In the genomic region with DNA sequence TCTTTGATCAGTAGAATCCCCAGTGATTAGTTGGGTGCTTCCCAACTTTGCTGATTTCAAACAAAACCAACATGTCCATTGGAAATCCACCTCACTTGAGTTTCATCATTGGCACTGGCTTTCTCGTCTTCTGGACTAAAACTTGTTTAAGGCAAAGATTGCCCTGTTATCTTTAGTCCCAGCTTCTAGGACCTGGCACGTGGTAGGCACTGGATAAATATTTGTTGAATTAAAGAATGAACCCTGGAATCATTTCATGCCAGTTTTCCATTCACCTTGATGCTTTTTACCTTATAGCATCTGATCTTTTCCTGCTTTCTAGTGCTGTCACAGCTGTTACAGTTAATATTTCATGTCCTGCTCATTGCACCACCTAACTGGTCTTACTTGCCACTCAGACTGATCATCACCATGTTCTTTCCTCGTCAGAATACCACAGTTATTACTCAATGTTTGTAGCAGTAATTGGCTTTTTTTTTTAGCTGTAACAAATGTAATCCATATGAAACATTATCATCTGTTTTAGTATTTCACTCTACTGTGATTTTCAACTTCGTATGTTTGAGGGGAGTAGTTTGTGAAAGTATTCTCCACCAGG, we compare ENCODE assay signal across 8 cellular contexts. TPM values are rescaled to one million over a fixed set of nuclear protein-coding genes. Genes with fewer than 3 reads are reported as not detected.
DNase-seq lines count a peak whose midpoint lies in the region; ATAC-seq, FAIRE-seq and TF ChIP-seq lines count a peak whose summit lies in the region.

No MANE protein-coding gene starts in this region.

- ATAC-seq in CD4-positive, alpha-beta T cell (ENCODE audit: poor library complexity) = no peak
- ATAC-seq in activated naive CD8-positive, alpha-beta T cell treated with anti-CD3 and anti-CD28 coated beads, Interleukin-2, amount 50 U/mL, for 24 hours = no peak
- no peak for ATAC-seq in GM18909 (IDR thresholded peaks at IDR 0.05; ENCODE audit: poor library complexity, unreplicated experiment)
- ATAC-seq in GM21576 (IDR thresholded peaks at IDR 0.05; ENCODE audit: unreplicated experiment) = no peak

- intact Hi-C loops in CD4-positive, alpha-beta T cell (cut with DNase I, micrococcal nuclease) = no loop called here
- intact Hi-C loops in kidney (cut with DNase I) = no loop called here

- WGBS in HUES64 = 54% methylated on average over 3 of the region's 4 CpGs

- H3K36me3 ChIP-seq in HUES64 (ENCODE audit: insufficient read depth, low read length) (peaks cover 6% of the 10 kb centered on the region; the same call in 1 of the 2 replicates), kidney (ENCODE audit: control insufficient read depth in 1 of 2, insufficient read depth in 2 of 2, low read length in 2 of 2) (no peaks in the 10 kb centered on the region)

- no peaks in the 10 kb centered on the region for H3K27me3 ChIP-seq in CD4-positive, alpha-beta T cell (ENCODE audit: control insufficient read depth, insufficient read depth, low read length)
- H3K27me3 ChIP-seq in HUES64 (ENCODE audit: insufficient read depth, low read length) = no peaks in the 10 kb centered on the region

- peak overlapping the region; percentile 97 for H3K4me3 Mint-ChIP-seq in CD4-positive, alpha-beta T cell
- H3K4me3 Mint-ChIP-seq in activated naive CD8-positive, alpha-beta T cell treated with anti-CD3 and anti-CD28 coated beads, Interleukin-2, amount 50 U/mL, for 24 hours = peak overlapping the region; percentile 96
- H3K4me3 Mint-ChIP-seq in type B pancreatic cell = peak overlapping the region; percentile 98

- H3K9ac ChIP-seq in HUES64 (ENCODE audit: low read depth, low read length) (peak overlapping the region; percentile 89; the same call in 1 of the 2 replicates), kidney (ENCODE audit: low read length in 2 of 2) (peak overlapping the region; percentile 75)

- CTCF ChIA-PET in CD4-positive, alpha-beta T cell (lab: Charles Lee) = interaction anchor here (1.2 kb wide), 1 partner anchor 12 kb away, joined by 3 read pairs; no protein-coding TSS in a partner anchor

- no peaks in the 10 kb centered on the region for H3K9me3 ChIP-seq in CD4-positive, alpha-beta T cell (ENCODE audit: control insufficient read depth, low read length)
- H3K9me3 ChIP-seq in HUES64 (ENCODE audit: insufficient read depth, low read depth, low read length) (no peaks in the 10 kb centered on the region), kidney (ENCODE audit: control insufficient read depth in 1 of 2, low read length in 2 of 2) (no peaks in the 10 kb centered on the region)

- H3K36me3 Mint-ChIP-seq in CD4-positive, alpha-beta T cell (ENCODE audit: low read depth) = peaks cover 20% of the 10 kb centered on the region
- H3K36me3 Mint-ChIP-seq in activated naive CD8-positive, alpha-beta T cell treated with anti-CD3 and anti-CD28 coated beads, Interleukin-2, amount 50 U/mL, for 24 hours (ENCODE audit: low read depth) = peaks cover 32% of the 10 kb centered on the region
- peaks cover 5% of the 10 kb centered on the region for H3K36me3 Mint-ChIP-seq in type B pancreatic cell

- H3K4me3 ChIP-seq in HUES64 (ENCODE audit: low read length) = peak overlapping the region; percentile 98
- H3K4me3 ChIP-seq in kidney (ENCODE audit: low read length in 2 of 2) = peak overlapping the region; percentile 78 to 93

- peak overlapping the region; percentile 91 for H3K27ac Mint-ChIP-seq in CD4-positive, alpha-beta T cell
- peak overlapping the region; percentile 94 for H3K27ac Mint-ChIP-seq in activated naive CD8-positive, alpha-beta T cell treated with anti-CD3 and anti-CD28 coated beads, Interleukin-2, amount 50 U/mL, for 24 hours
- H3K27ac Mint-ChIP-seq in type B pancreatic cell = peak overlapping the region; percentile 73

- peaks cover 18% of the 10 kb centered on the region; the same call in 1 of the 2 replicates for H3K4me1 ChIP-seq in HUES64 (ENCODE audit: insufficient read depth, low read length)
- H3K4me1 ChIP-seq in kidney (ENCODE audit: control insufficient read depth in 1 of 2, insufficient read depth in 1 of 2, low read depth in 1 of 2, low read length in 2 of 2) = peaks cover 9 to 16% of the 10 kb centered on the region in 2 donors

- no peak overlapping the region for H3K27ac ChIP-seq in CD4-positive, alpha-beta T cell (ENCODE audit: low read depth, low read length)
- H3K27ac ChIP-seq in HUES64 (ENCODE audit: low read depth, low read length) (no peak overlapping the region), kidney (ENCODE audit: low read depth in 2 of 2, low read length in 2 of 2) (no peak overlapping the region)

- no peak for TF ChIP-seq CTCF in CD4-positive, alpha-beta T cell (IDR thresholded peaks at IDR 0.05)
- TF ChIP-seq CTCF in kidney (IDR thresholded peaks at IDR 0.05; ENCODE audit: borderline replicate concordance, extremely low read depth, insufficient read depth) (no peak), type B pancreatic cell (conservative IDR thresholded peaks at IDR 0.05) (no peak)

- FAIRE-seq in kidney (lab: Jason Lieb, UNC) = no peak

- H3K9me3 Mint-ChIP-seq in CD4-positive, alpha-beta T cell = no peaks in the 10 kb centered on the region
- H3K9me3 Mint-ChIP-seq in activated naive CD8-positive, alpha-beta T cell treated with anti-CD3 and anti-CD28 coated beads, Interleukin-2, amount 50 U/mL, for 24 hours = no peaks in the 10 kb centered on the region
- no peaks in the 10 kb centered on the region for H3K9me3 Mint-ChIP-seq in type B pancreatic cell

- DNase-seq in CD4-positive, alpha-beta T cell = no peak
- DNase-seq in activated naive CD8-positive, alpha-beta T cell treated with anti-CD3 and anti-CD28 coated beads, Interleukin-2, amount 50 U/mL, for 24 hours = no peak
- no peak for DNase-seq in kidney
- no peak for DNase-seq in type B pancreatic cell (ENCODE audit: extremely low spot score, unreplicated experiment)
- DNase-seq in pons (ENCODE audit: low spot score) = no peak

- no peaks in the 10 kb centered on the region for H3K27me3 Mint-ChIP-seq in CD4-positive, alpha-beta T cell
- no peaks in the 10 kb centered on the region for H3K27me3 Mint-ChIP-seq in activated naive CD8-positive, alpha-beta T cell treated with anti-CD3 and anti-CD28 coated beads, Interleukin-2, amount 50 U/mL, for 24 hours
- H3K27me3 Mint-ChIP-seq in type B pancreatic cell = no peaks in the 10 kb centered on the region

- POLR2A ChIA-PET in CD4-positive, alpha-beta T cell (lab: Charles Lee) = interaction anchor here (1.5 to 2.1 kb wide), 2 partner anchors 8 to 105 kb away, joined by 5 to 16 read pairs; partner anchors contain the start of genes CEP290 and TMTC3

- peaks cover 73% of the 10 kb centered on the region for H3K4me1 Mint-ChIP-seq in CD4-positive, alpha-beta T cell (ENCODE audit: low read depth)
- peaks cover 54% of the 10 kb centered on the region for H3K4me1 Mint-ChIP-seq in activated naive CD8-positive, alpha-beta T cell treated with anti-CD3 and anti-CD28 coated beads, Interleukin-2, amount 50 U/mL, for 24 hours
- H3K4me1 Mint-ChIP-seq in type B pancreatic cell (ENCODE audit: unreplicated experiment) = peaks cover 29% of the 10 kb centered on the region

RNA-seq across cellular contexts. Expression of gene C12orf50, which starts 7.3 kb away (rescaled TPM):
- under 1 TPM in 1 of 2 experiments, not detected in 1; 0.17 TPM for total RNA-seq in CD4-positive, alpha-beta T cell
- not detected for polyA plus RNA-seq in HUES64 (2013, experiment 1 of 2)
- not detected for polyA plus RNA-seq in HUES64 (2013, experiment 2 of 2)
- 0.13 TPM for total RNA-seq in kidney
- not detected for polyA plus RNA-seq in kidney (ENCODE audit: insufficient read depth, low read depth, low replicate concordance)
- total RNA-seq in type B pancreatic cell (ENCODE audit: low replicate concordance) = 0.17 TPM in 1 of 2 replicates, not detected in the other
